Comparison of ENCODE assay signal across 8 cellular contexts in the genomic region with DNA sequence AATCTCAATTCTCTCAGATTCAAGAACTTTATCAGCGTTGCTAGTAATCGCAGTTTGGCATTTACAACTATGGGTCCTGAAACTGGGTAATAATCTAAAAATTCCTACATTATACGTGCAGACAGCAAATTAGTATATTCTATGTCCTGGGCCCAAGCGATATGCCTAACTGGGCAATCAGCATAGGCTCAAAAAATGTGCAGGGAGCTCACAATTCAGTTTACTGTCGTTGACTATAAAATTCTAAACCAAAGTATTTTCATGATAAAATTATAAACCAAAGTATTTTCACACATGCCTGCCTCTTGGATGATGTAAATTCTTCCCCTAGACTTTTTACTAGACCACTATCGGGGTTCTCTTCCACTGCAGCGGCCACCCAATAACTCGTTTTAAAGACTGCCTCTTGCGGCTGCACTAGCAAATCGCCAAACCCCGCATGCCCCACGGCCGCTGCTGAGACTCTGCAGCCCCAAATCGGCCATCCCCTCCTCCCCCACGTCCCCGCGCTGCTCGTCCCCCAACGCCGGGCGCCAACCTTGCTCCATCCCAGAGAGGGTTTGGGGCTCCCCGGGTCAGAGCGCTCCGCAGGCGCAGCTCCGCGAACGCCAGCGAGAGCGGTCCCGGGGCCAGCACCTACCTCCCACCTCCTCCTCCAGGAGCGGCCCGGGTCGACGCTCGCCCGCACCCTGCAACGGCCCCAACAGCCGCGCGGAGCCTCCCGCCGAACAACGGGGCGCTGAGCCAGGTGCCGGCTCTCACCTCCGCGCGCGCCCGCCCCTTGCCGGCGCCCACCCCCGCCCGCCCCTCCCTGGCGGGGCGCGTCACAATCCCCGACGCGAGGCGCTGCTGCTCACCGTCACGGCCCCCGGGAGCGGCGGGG. TPM values are rescaled to one million over a fixed set of nuclear protein-coding genes. Genes with fewer than 3 reads are reported as not detected.
DNase-seq lines count a peak whose midpoint lies in the region; ATAC-seq and TF ChIP-seq lines count a peak whose summit lies in the region.

No MANE protein-coding gene starts in this region.

- H3K27ac ChIP-seq in BLaER1 (peak overlapping the region; percentile 85), PC-3 (ENCODE audit: low read length) (peak overlapping the region; percentile 35; the same call in 1 of the 2 replicates)

- no peaks in the 10 kb centered on the region for H3K36me3 ChIP-seq in BLaER1
- no peaks in the 10 kb centered on the region for H3K36me3 ChIP-seq in PC-3 (ENCODE audit: low read depth, low read length)

- H3K9ac ChIP-seq in BLaER1 (peak overlapping the region; percentile 83), PC-3 (ENCODE audit: low read length) (peak overlapping the region; percentile 74)

- H3K9me3 ChIP-seq in BLaER1 (peaks cover 11% of the 10 kb centered on the region), PC-3 (ENCODE audit: low read length) (no peaks in the 10 kb centered on the region)

- H3K4me3 ChIP-seq in BLaER1 = peak overlapping the region; percentile 79
- peak overlapping the region; percentile 75 for H3K4me3 ChIP-seq in PC-3 (ENCODE audit: low read length)
- H3K4me3 ChIP-seq in cardiac fibroblast (replicated peaks in 1 of 2; ENCODE audit: low read depth in 2 of 2, low read length in 2 of 2) = peak overlapping the region; percentile 70 to 85

- peak; percentile 31 for ATAC-seq in GM18517 (IDR thresholded peaks at IDR 0.05; ENCODE audit: unreplicated experiment)
- peak; percentile 14 for ATAC-seq in HG03469 (IDR thresholded peaks at IDR 0.05; ENCODE audit: unreplicated experiment)
- ATAC-seq in PC-3 = peak; percentile 25
- ATAC-seq in left colon = no peak
- ATAC-seq in HG03521 (IDR thresholded peaks at IDR 0.05; ENCODE audit: unreplicated experiment) = no peak

- TSS peak; percentile 66 for BruUV-seq in PC-3 (replicated peaks; lab: Mats Ljungman, UMichigan)

- POLR2A ChIA-PET in PC-3 (lab: Charles Lee; ENCODE audit: unreplicated experiment) = interaction anchor here (0.6 kb wide), 1 partner anchor 60 kb away, joined by 6 read pairs; no protein-coding TSS in a partner anchor

- peaks cover 45% of the 10 kb centered on the region for H3K4me1 ChIP-seq in BLaER1
- peaks cover 31% of the 10 kb centered on the region for H3K4me1 ChIP-seq in PC-3 (ENCODE audit: insufficient read depth, low read length)

- CTCF ChIA-PET in PC-3 (lab: Charles Lee) = no interaction called here

- H3K4me2 ChIP-seq in BLaER1 = peak overlapping the region; percentile 76
- peak overlapping the region; percentile 96 for H3K4me2 ChIP-seq in PC-3 (ENCODE audit: low read length)

- H3F3A ChIP-seq in PC-3 (ENCODE audit: low read length, unreplicated experiment) = no peaks in the 10 kb centered on the region

- intact Hi-C loops in PC-3 (cut with micrococcal nuclease) = loop anchor here (1.0 to 10.0 kb wide), 4 partner anchors 9 to 145 kb away; no protein-coding TSS in a partner anchor
- intact Hi-C loops in left colon (cut with DNase I, micrococcal nuclease) = no loop called here

- H2AFZ ChIP-seq in PC-3 (ENCODE audit: low read length) = peak overlapping the region; percentile 71

- no peaks in the 10 kb centered on the region for H3K27me3 ChIP-seq in BLaER1
- no peaks in the 10 kb centered on the region for H3K27me3 ChIP-seq in PC-3 (ENCODE audit: low read length)

- DNase-seq in PC-3 = peak; percentile 35
- peak; percentile 44 to 54 for DNase-seq in cardiac fibroblast (ENCODE audit: low read depth in 2 of 2)
- peak; percentile 60 to 67 for DNase-seq in left colon
- peak; percentile 28 to 34 for DNase-seq in stimulated activated CD8-positive, alpha-beta memory T cell treated with anti-CD3 and anti-CD28 coated beads, Interleukin-2, amount 100 ng/mL, for 48 hours (ENCODE audit: low read depth in 2 of 2)

- TF ChIP-seq CTCF in PC-3 (conservative IDR thresholded peaks at IDR 0.05; ENCODE audit: low read depth, low read length) = peak; percentile 47; the same call in 1 of the 2 replicates
- peak; percentile 46 for TF ChIP-seq CTCF in cardiac fibroblast (IDR thresholded peaks at IDR 0.05; ENCODE audit: low read depth, low read length)

- no peaks in the 10 kb centered on the region for H3K9me2 ChIP-seq in PC-3 (replicated peaks; ENCODE audit: low read length)

- peaks cover 52% of the 10 kb centered on the region for H3K79me2 ChIP-seq in PC-3 (ENCODE audit: low read length)

- H4K20me1 ChIP-seq in BLaER1 (peaks cover 20% of the 10 kb centered on the region; the same call in 1 of the 2 replicates), PC-3 (ENCODE audit: low read length) (no peaks in the 10 kb centered on the region; the same call in 1 of the 2 replicates)

RNA-seq across cellular contexts. Expression of a gene that starts 0.5 kb away (rescaled TPM):
- total RNA-seq in PC-3 (2014; rRNA removed) (22.8 and 28.0 TPM in 2 replicates), left colon (10 to 100 TPM; 12.6 to 14.0 TPM)

Comparison
In these comparisons a context has a peak if more than half of its experiments do, and no peak if none do; other contexts are left out.
1. ATAC-seq: peak in GM18517 (single experiment), HG03469 (single experiment) and PC-3 (single experiment); none in left colon (single experiment) and HG03521 (single experiment).
2. Peak in every context shown above with its lines, with median percentiles within 50 percentile points of each other: H3K4me3 ChIP-seq and DNase-seq.